Comparison of ENCODE assay signal across 8 cellular contexts in the genomic region with DNA sequence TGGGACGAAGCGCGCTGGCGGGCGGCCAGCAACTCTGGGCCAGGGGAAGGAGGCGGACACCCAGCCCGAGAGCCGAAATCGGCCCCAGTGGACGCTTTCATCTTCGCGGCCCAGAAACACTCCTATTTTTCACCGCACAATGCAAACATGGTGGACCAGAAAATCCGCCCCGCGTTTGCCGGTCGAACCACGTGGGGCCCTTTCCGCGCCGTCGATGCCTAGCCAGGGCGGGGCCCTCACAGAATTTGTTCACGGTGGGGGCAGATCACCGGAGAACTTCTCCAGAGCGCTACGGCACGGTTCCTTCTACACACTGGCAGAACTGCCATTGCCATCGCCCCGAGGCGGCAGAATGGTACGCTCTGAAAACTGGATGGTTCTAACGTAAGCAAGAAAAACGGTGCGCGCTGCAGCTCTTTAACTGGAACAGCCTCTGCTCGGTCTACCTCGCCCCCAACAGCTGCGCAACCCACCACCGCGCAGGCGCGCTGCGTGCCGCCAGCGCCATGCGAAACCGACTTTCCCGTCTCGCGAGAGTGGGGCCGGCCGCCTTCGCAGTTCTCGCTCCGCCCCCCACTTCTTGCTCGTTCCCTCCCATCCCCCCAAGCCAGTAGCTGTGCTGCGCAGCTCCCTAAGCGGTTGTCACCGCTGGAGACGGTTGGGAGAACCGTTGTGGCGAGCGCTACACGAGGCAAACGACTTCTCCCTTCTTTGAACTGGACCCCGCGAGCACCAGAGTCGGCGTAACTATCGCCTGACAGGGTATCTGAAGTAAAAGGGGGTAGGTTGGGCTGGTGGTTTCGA. TPM values are rescaled to one million over a fixed set of nuclear protein-coding genes. Genes with fewer than 3 reads are reported as not detected.
DNase-seq lines count a peak whose midpoint lies in the region; ATAC-seq and TF ChIP-seq lines count a peak whose summit lies in the region.

A gene with protein sequence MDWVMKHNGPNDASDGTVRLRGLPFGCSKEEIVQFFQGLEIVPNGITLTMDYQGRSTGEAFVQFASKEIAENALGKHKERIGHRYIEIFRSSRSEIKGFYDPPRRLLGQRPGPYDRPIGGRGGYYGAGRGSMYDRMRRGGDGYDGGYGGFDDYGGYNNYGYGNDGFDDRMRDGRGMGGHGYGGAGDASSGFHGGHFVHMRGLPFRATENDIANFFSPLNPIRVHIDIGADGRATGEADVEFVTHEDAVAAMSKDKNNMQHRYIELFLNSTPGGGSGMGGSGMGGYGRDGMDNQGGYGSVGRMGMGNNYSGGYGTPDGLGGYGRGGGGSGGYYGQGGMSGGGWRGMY (plus strand): TSS at position 610 of the 804 bp plus-strand sequence. CDS start 5,158 bp downstream, outside the sequence.

- H3K27me3 ChIP-seq in lung (ENCODE audit: control insufficient read depth, insufficient read depth): no peaks in the 10 kb centered on the region

- H3K36me3 ChIP-seq in lung (ENCODE audit: control insufficient read depth in 2 of 2, insufficient read depth in 2 of 2, low read length in 2 of 2): no peaks in the 10 kb centered on the region

- peak within 1 kb of the TSS; percentile 68 for H3K4me3 ChIP-seq in lung

- DNase-seq in COLO668 (lab: John Stamatoyannopoulos, UW; ENCODE audit: unreplicated experiment): peak; percentile 96
- DNase-seq in GM20000 (ENCODE audit: low spot score): peak; percentile 95
- DNase-seq in HS-5 (ENCODE audit: low read depth): peak; percentile 86
- DNase-seq in NK-92 (lab: John Stamatoyannopoulos, UW; ENCODE audit: unreplicated experiment): peak; percentile 75
- peak; percentile 97 to 98 for DNase-seq in activated CD8-positive, alpha-beta memory T cell treated with anti-CD3 and anti-CD28 coated beads for 1 hour (ENCODE audit: extremely low read depth in 1 of 2, low read depth in 1 of 2)
- DNase-seq in effector CD4-positive, alpha-beta T cell: peak; percentile 99
- peak; percentile 98 for DNase-seq in lung (ENCODE audit: low spot score)
- peak; percentile 97 to 98 (median 98) for DNase-seq in stimulated activated CD4-positive, alpha-beta T cell treated with anti-CD3 and anti-CD28 coated beads, TNF-alpha, amount 100 ng/mL, for 24 hours (ENCODE audit: low read depth in 3 of 3)

- peak within 1 kb of the TSS; percentile 93 for H3K27ac ChIP-seq in lung (ENCODE audit: low read depth in 1 of 2, low read length in 1 of 2)

- no peaks in the 10 kb centered on the region for H3K9me3 ChIP-seq in lung (ENCODE audit: control insufficient read depth in 2 of 2, insufficient read depth in 1 of 2, low read length in 1 of 2)

- ATAC-seq in lung (ENCODE audit: insufficient read depth, low FRiP score): peak; percentile 91

- H3K4me1 ChIP-seq in lung (ENCODE audit: control insufficient read depth in 2 of 2, insufficient read depth in 2 of 2, low read length in 2 of 2): peaks cover 5 to 10% of the 10 kb centered on the region in 2 donors

- 0% methylated on average over 73 of the region's 73 CpGs for WGBS in lung, 2 donors

- no peak for TF ChIP-seq CTCF in GM20000 (IDR thresholded peaks at IDR 0.05; ENCODE audit: extremely low read depth, missing control alignments)
- no peak for TF ChIP-seq CTCF in lung (IDR thresholded peaks at IDR 0.05; ENCODE audit: control extremely low read depth, extremely low read depth)

RNA-seq across cellular contexts. Expression of the gene that starts here (rescaled TPM):
- 100 to 1,000 TPM in 1 of 2 donors, 10 to 100 TPM in 1; 78.0 to 111 TPM for total RNA-seq in lung
- 100 to 1,000 TPM; 100 to 128 TPM for polyA plus RNA-seq in lung

Comparison
In these comparisons a context has a peak if more than half of its experiments do, and no peak if none do; other contexts are left out.
1. Peak in every context shown above with its lines: DNase-seq, ATAC-seq, H3K4me3 ChIP-seq and H3K27ac ChIP-seq.